Comparison of ENCODE assay signal across 18 cellular contexts in genomic region chr1:113018911-113019310, GRCh38. TPM values are rescaled to one million over a fixed set of nuclear protein-coding genes. Genes with fewer than 3 reads are reported as not detected.
DNase-seq lines count a peak whose midpoint lies in the region; ATAC-seq, FAIRE-seq and TF ChIP-seq lines count a peak whose summit lies in the region.
"Had no signal": no experiment of that assay in that cellular context is flagged by ENCODE, and none has a peak within 500 bp of the region (broad histone marks: within the 10 kb centered on the region; RNA-seq: fewer than 3 reads in every experiment).

No MANE protein-coding gene starts in this region.

- TSS peak; percentile 10 for BruUV-seq in MCF 10A (replicated peaks; lab: Mats Ljungman, UMichigan)

- H3K27ac Mint-ChIP-seq in MCF 10A (ENCODE audit: low read depth, unreplicated experiment), result peak overlapping the region; percentile 90

- CTCF ChIA-PET in MCF 10A (lab: Yijun Ruan, JAX), result interaction anchor here (0.6 to 0.7 kb wide), 2 partner anchors 137 to 303 kb away, joined by 4 to 5 read pairs; no protein-coding TSS in a partner anchor

- POLR2A ChIA-PET in MCF 10A (lab: Yijun Ruan, JAX), result no interaction called here

- H3K27me3 ChIP-seq in breast epithelium (no peaks in the 10 kb centered on the region), colonic mucosa (no peaks in the 10 kb centered on the region), small intestine (ENCODE audit: control insufficient read depth in 2 of 2, insufficient read depth in 2 of 2, low read length in 2 of 2) (no peaks in the 10 kb centered on the region), body of pancreas (no peaks in the 10 kb centered on the region)

- peak overlapping the region in 1 of 2 donors; percentile 66 for H3K9ac ChIP-seq in colonic mucosa (ENCODE audit: low read depth in 2 of 2, low read length in 2 of 2)

- no peaks in the 10 kb centered on the region for H3K27me3 Mint-ChIP-seq in MCF 10A (ENCODE audit: insufficient read depth, unreplicated experiment)
- H3K27me3 Mint-ChIP-seq: CD8-positive, alpha-beta memory T cell had no signal

- H3K36me3 ChIP-seq in breast epithelium (no peaks in the 10 kb centered on the region), colonic mucosa (no peaks in the 10 kb centered on the region), small intestine (ENCODE audit: control insufficient read depth in 2 of 2, insufficient read depth in 2 of 2, low read length in 2 of 2) (no peaks in the 10 kb centered on the region), body of pancreas (replicated peaks in 1 of 2; ENCODE audit: insufficient read depth in 1 of 2, low read depth in 2 of 2) (no peaks in the 10 kb centered on the region)

- peaks cover 15% of the 10 kb centered on the region for H3K36me3 Mint-ChIP-seq in MCF 10A (ENCODE audit: insufficient read depth, unreplicated experiment)
- H3K36me3 Mint-ChIP-seq: CD14-positive monocyte had no signal

- peaks cover 10% of the 10 kb centered on the region for H3K4me1 Mint-ChIP-seq in MCF 10A (ENCODE audit: insufficient read depth, unreplicated experiment)
- H3K4me1 Mint-ChIP-seq: CD14-positive monocyte; CD8-positive, alpha-beta memory T cell had no signal

- TF ChIP-seq CTCF in MCF 10A (IDR thresholded peaks at IDR 0.05; ENCODE audit: unreplicated experiment) (no peak), breast epithelium (IDR thresholded peaks at IDR 0.05) (no peak), colonic mucosa (IDR thresholded peaks at IDR 0.05) (no peak), GM10266 (IDR thresholded peaks at IDR 0.05; ENCODE audit: control insufficient read depth, insufficient read depth, low read depth, missing control alignments) (no peak), body of pancreas (IDR thresholded peaks at IDR 0.05) (no peak)

- 94 to 100% (median 95%) methylated on average over 1 of the region's 1 CpG for WGBS in small intestine, 3 donors
- WGBS in body of pancreas, 2 donors, result 100% methylated on average over 1 of the region's 1 CpG

- no peak for FAIRE-seq in small intestine (lab: Jason Lieb, UNC)
- FAIRE-seq: GM18507, H54 had no signal

- H3K27ac ChIP-seq in breast epithelium, result no peak overlapping the region
- peak overlapping the region; percentile 80 for H3K27ac ChIP-seq in colonic mucosa
- H3K27ac ChIP-seq in small intestine (ENCODE audit: low read depth in 1 of 2, low read length in 1 of 2), result no peak overlapping the region
- no peak overlapping the region for H3K27ac ChIP-seq in body of pancreas
- H3K27ac ChIP-seq: 22Rv1, HL-60 had no signal

- H3K4me3 Mint-ChIP-seq in MCF 10A (ENCODE audit: unreplicated experiment), result no peak overlapping the region
- H3K4me3 Mint-ChIP-seq: CD14-positive monocyte; CD8-positive, alpha-beta memory T cell had no signal

- H3K9me3 ChIP-seq in breast epithelium, result no peaks in the 10 kb centered on the region
- H3K9me3 ChIP-seq in colonic mucosa, result no peaks in the 10 kb centered on the region
- H3K9me3 ChIP-seq in small intestine (ENCODE audit: control insufficient read depth, low read depth), result no peaks in the 10 kb centered on the region
- no peaks in the 10 kb centered on the region for H3K9me3 ChIP-seq in body of pancreas
- H3K9me3 ChIP-seq: Caco-2 had no signal

- TF ChIP-seq POLR2A in breast epithelium (IDR thresholded peaks at IDR 0.05) (no peak), body of pancreas (IDR thresholded peaks at IDR 0.05) (no peak)

- H3K4me3 ChIP-seq in breast epithelium (no peak overlapping the region), colonic mucosa (no peak overlapping the region), small intestine (ENCODE audit: low read depth in 1 of 2, low read length in 2 of 2) (no peak overlapping the region), body of pancreas (no peak overlapping the region)

- no peaks in the 10 kb centered on the region for H3K4me1 ChIP-seq in breast epithelium
- H3K4me1 ChIP-seq in colonic mucosa, result no peaks in the 10 kb centered on the region
- peaks cover 0 to 3% of the 10 kb centered on the region in 2 donors for H3K4me1 ChIP-seq in small intestine (ENCODE audit: control insufficient read depth in 2 of 2, insufficient read depth in 1 of 2, low read depth in 1 of 2, low read length in 1 of 2)
- H3K4me1 ChIP-seq in body of pancreas, result peaks cover 1% of the 10 kb centered on the region

- intact Hi-C loops in MCF 10A (cut with micrococcal nuclease) (no loop called here), breast epithelium (cut with DNase I; ENCODE audit: low total_unique reads) (no loop called here), colonic mucosa (cut with DNase I) (no loop called here), body of pancreas (cut with DNase I) (no loop called here)

- H3K9me3 Mint-ChIP-seq in MCF 10A (ENCODE audit: unreplicated experiment), result no peaks in the 10 kb centered on the region
- H3K9me3 Mint-ChIP-seq: CD8-positive, alpha-beta memory T cell had no signal

- no peak for DNase-seq in MCF 10A (ENCODE audit: unreplicated experiment)
- no peak for DNase-seq in breast epithelium (ENCODE audit: low spot score in 2 of 2)
- DNase-seq in LoVo (ENCODE audit: low spot score), result peak; percentile 53
- peak; percentile 57 for DNase-seq in colonic mucosa
- DNase-seq in small intestine, result peak; percentile 74
- no peak for DNase-seq in GM10266 (ENCODE audit: extremely low spot score)
- DNase-seq in body of pancreas, result no peak
- DNase-seq in activated effector memory CD4-positive, alpha-beta T cell treated with Interleukin-2 at 50 U/mL for 16 hours, result no peak
- DNase-seq: Caco-2; CD8-positive, alpha-beta memory T cell; DMS53; GF-D8 had no signal

- ATAC-seq in body of pancreas, result no peak
- ATAC-seq: HCT116 had no signal

RNA-seq across cellular contexts. Expression of gene LRIG2, which starts 54.1 kb away (rescaled TPM):
- 11.8 and 14.8 TPM in 2 replicates for total RNA-seq in MCF 10A (2022)
- 10 to 100 TPM; 20.0 to 39.8 (median 24.3) TPM for total RNA-seq in breast epithelium
- total RNA-seq in colonic mucosa, result 10 to 100 TPM; 12.1 to 13.8 TPM
- polyA plus RNA-seq in small intestine, result 1 to 10 TPM; 2.4 to 4.8 (median 2.9) TPM
- total RNA-seq in body of pancreas, result 1 to 10 TPM; 8.6 to 9.9 TPM

Comparison
In these comparisons a context has a peak if more than half of its experiments do, and no peak if none do; other contexts are left out.
1. DNase-seq: peak in LoVo (single experiment), colonic mucosa (single experiment) and small intestine (single experiment); none in MCF 10A (single experiment), breast epithelium (0 of 2), GM10266 (single experiment), body of pancreas (0 of 4) and activated effector memory CD4-positive, alpha-beta T cell treated with Interleukin-2 at 50 U/mL for 16 hours (single experiment).